In the genomic region with DNA sequence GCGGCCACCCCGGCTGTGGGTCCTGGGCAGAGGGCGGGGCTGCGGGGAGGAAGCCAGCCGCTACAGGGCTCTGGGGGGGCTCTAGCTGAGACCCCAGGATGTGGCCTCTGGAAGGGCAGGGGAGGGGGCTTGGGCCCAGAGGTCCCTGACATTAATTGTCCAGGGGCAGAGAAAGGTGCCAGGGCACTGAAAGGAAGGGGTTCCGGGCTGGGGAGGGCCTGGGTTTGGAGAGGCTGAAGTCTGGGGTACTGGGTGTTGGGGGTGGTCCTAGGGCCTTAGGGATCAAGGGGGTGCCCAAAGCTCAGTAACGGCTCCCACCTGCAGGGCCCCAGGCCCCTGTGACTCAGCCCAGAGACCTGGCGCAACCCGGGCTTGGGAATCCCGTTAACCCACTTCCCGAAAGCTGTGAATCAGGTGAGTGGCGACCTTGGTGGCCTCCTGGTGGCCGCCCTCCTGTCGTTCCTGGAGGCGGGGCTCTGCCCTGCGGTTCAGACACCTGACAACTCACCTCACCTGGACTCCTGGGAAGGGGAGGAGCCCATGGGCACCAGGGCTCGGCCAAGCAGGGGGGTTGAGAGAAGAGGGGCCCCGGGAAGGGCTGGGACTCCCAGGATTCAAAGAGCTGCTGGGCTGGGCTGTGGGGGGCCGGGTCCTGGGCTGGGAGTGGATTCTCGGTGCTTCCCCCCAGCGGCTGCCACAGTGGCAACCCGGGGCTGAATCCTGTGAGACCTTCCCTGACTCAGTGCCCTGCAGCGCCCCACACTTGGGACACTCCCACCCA, we compare ENCODE assay signal across 7 cellular contexts. TPM values are rescaled to one million over a fixed set of nuclear protein-coding genes. Genes with fewer than 3 reads are reported as not detected.
A peak's percentile ranks its signal among the peaks of the same experiment; 100 is the strongest.
DNase-seq lines count a peak whose midpoint lies in the region; FAIRE-seq and TF ChIP-seq lines count a peak whose summit lies in the region.
"Had no signal": no experiment of that assay in that cellular context is flagged by ENCODE, and none has a peak within 500 bp of the region (broad histone marks: within the 10 kb centered on the region; RNA-seq: fewer than 3 reads in every experiment).

No MANE protein-coding gene starts in this region.

- H3K79me2 ChIP-seq in keratinocyte (ENCODE audit: control insufficient read depth, insufficient read depth, low read length) = no peaks in the 10 kb centered on the region

- no TSS peak for BruUV-seq in A673 (replicated peaks; lab: Mats Ljungman, UMichigan)

- H3K27me3 ChIP-seq in keratinocyte (ENCODE audit: control insufficient read depth, extremely low read depth, insufficient read depth, low read length) = no peaks in the 10 kb centered on the region
- peaks cover 18% of the 10 kb centered on the region for H3K27me3 ChIP-seq in A673 (replicated peaks; ENCODE audit: insufficient read depth, low read depth, low read length, poor library complexity)
- H3K27me3 ChIP-seq in uterus = peaks cover 0 to 13% of the 10 kb centered on the region in 2 donors

- dilution Hi-C loops in keratinocyte (cut with MboI; ENCODE audit: extremely low pct_ligation_motif_present, low sequenced_read_pairs) = no loop called here

- no peaks in the 10 kb centered on the region for H3K9me1 ChIP-seq in keratinocyte (ENCODE audit: control insufficient read depth, extremely low read depth, insufficient read depth, low read length)

- peak overlapping the region; percentile 39 to 68 (median 53) for H3K4me3 ChIP-seq in keratinocyte (ENCODE audit: control insufficient read depth in 2 of 3, extremely low read depth in 1 of 3, insufficient read depth in 2 of 3, low read depth in 1 of 3, low read length in 3 of 3)
- H3K4me3 ChIP-seq in A673 (ENCODE audit: low read depth, low read length, poor library complexity, severe bottlenecking) = no peak overlapping the region
- H3K4me3 ChIP-seq in uterus = no peak overlapping the region

- DNase-seq in COLO668 (lab: John Stamatoyannopoulos, UW; ENCODE audit: unreplicated experiment) = peak; percentile 84
- peak; percentile 21 for DNase-seq in NCI-H2171 treated with DMSO at 0.1 percent for 48 hours (lab: John Stamatoyannopoulos, UW)
- no peak for DNase-seq in keratinocyte (ENCODE audit: low read depth, low spot score)
- no peak for DNase-seq in A673 (ENCODE audit: low spot score)
- DNase-seq in uterus = no peak
- no peak for DNase-seq in retina
- DNase-seq: dermis blood vessel endothelial cell had no signal

- intact Hi-C loops in A673 (cut with micrococcal nuclease; ENCODE audit: unreplicated experiment) = no loop called here
- intact Hi-C loops in uterus (cut with DNase I; ENCODE audit: low total_unique reads) = no loop called here

- H3K9ac ChIP-seq in keratinocyte (ENCODE audit: control insufficient read depth, extremely low read depth, insufficient read depth, low read length) = peak overlapping the region; percentile 62

- H3K9me3 ChIP-seq in keratinocyte (ENCODE audit: control insufficient read depth, low read depth, low read length) (no peaks in the 10 kb centered on the region), A673 (ENCODE audit: low read depth, low read length, poor library complexity, severe bottlenecking) (no peaks in the 10 kb centered on the region), uterus (no peaks in the 10 kb centered on the region)

- H3K27ac ChIP-seq in keratinocyte (ENCODE audit: control insufficient read depth, insufficient read depth, low read length) (peak overlapping the region; percentile 47), A673 (ENCODE audit: low read depth, low read length, poor library complexity, severe bottlenecking) (no peak overlapping the region), uterus (no peak overlapping the region)

- H3K36me3 ChIP-seq in keratinocyte (ENCODE audit: control insufficient read depth in 2 of 2, extremely low read depth in 1 of 2, insufficient read depth in 2 of 2, low read length in 2 of 2) (peaks cover 0 to 3% of the 10 kb centered on the region in 2 experiments), A673 (ENCODE audit: insufficient read depth, low read length, poor library complexity, severe bottlenecking) (no peaks in the 10 kb centered on the region), uterus (no peaks in the 10 kb centered on the region)

- H3K4me1 ChIP-seq in keratinocyte (ENCODE audit: control insufficient read depth, extremely low read depth, insufficient read depth, low read length) (peaks cover 20% of the 10 kb centered on the region), A673 (ENCODE audit: insufficient read depth, low read length, poor library complexity, severe bottlenecking) (no peaks in the 10 kb centered on the region), uterus (no peaks in the 10 kb centered on the region)

- no peaks in the 10 kb centered on the region for H4K20me1 ChIP-seq in keratinocyte (ENCODE audit: control insufficient read depth, extremely low read depth, insufficient read depth, low read length)

- H2AFZ ChIP-seq in keratinocyte (ENCODE audit: control insufficient read depth, low read length) = no peak overlapping the region

- TF ChIP-seq CTCF in keratinocyte (optimal IDR thresholded peaks at IDR 0.05 in 1 of 3, IDR thresholded peaks at IDR 0.05 in 1 of 3, conservative IDR thresholded peaks at IDR 0.05 in 1 of 3; ENCODE audit: extremely low read depth in 1 of 3, insufficient read depth in 2 of 3, low read length in 3 of 3) = peak in 2 of 3 experiments; percentile 9 to 37
- TF ChIP-seq CTCF in A673 (conservative IDR thresholded peaks at IDR 0.05; ENCODE audit: low read depth, low read length) = no peak
- TF ChIP-seq CTCF in uterus (IDR thresholded peaks at IDR 0.05) = no peak

- FAIRE-seq in keratinocyte (lab: Jason Lieb, UNC) = peak; percentile 59

- POLR2A ChIA-PET in A673 (lab: Charles Lee; ENCODE audit: low non-redundant PET) = no interaction called here

- H3K4me2 ChIP-seq in keratinocyte (ENCODE audit: control insufficient read depth, extremely low read depth, insufficient read depth, low read depth, low read length) = peak overlapping the region; percentile 78

- CTCF ChIA-PET in A673 (lab: Charles Lee) = no interaction called here

- no peak for TF ChIP-seq POLR2A in uterus (IDR thresholded peaks at IDR 0.05)

RNA-seq across cellular contexts. Expression of a gene that starts 0.5 kb away (rescaled TPM):
- 2.2 to 3.7 TPM (median 3.5 TPM) in 3 replicates for polyA plus RNA-seq in keratinocyte
- 3.5 TPM for polyA plus RNA-seq in keratinocyte (2011; ENCODE audit: low read depth)
- 1.3 and 1.4 TPM in 2 replicates for polyA plus RNA-seq in keratinocyte (2011; cell fraction: cytosol; rRNA removed)
- 9.6 and 13.1 TPM in 2 replicates for polyA plus RNA-seq in keratinocyte (2011; cell fraction: nucleus; rRNA removed)
- 4.2 and 18.5 TPM in 2 replicates for polyA plus RNA-seq in keratinocyte (2012; ENCODE audit: low replicate concordance)
- polyA minus RNA-seq in keratinocyte = 0.80 to 2.3 TPM (median 2.1 TPM) in 3 replicates
- polyA minus RNA-seq in keratinocyte (2011; cell fraction: cytosol; rRNA and poly(A)+ RNA removed) = not detected
- 5.1 and 5.9 TPM in 2 replicates for polyA minus RNA-seq in keratinocyte (2011; cell fraction: nucleus; rRNA and poly(A)+ RNA removed)
- total RNA-seq in A673 (2021) = not detected in 2 replicates
- 1 to 10 TPM in 1 of 4 donors, under 1 TPM in 1, not detected in 2; 0.46 to 2.4 TPM for total RNA-seq in uterus
- total RNA-seq: dermis blood vessel endothelial cell had no signal

RNA-seq across cellular contexts. Expression of a gene that starts 24.6 kb away (rescaled TPM):
- polyA plus RNA-seq in keratinocyte = 10.1 to 20.7 TPM (median 13.6 TPM) in 3 replicates
- 1.7 TPM for polyA plus RNA-seq in keratinocyte (2011; ENCODE audit: low read depth)
- polyA plus RNA-seq in keratinocyte (2011; cell fraction: cytosol; rRNA removed) = 10.2 and 31.3 TPM in 2 replicates
- 8.5 and 12.8 TPM in 2 replicates for polyA plus RNA-seq in keratinocyte (2011; cell fraction: nucleus; rRNA removed)
- 11.4 and 22.6 TPM in 2 replicates for polyA plus RNA-seq in keratinocyte (2012; ENCODE audit: low replicate concordance)
- polyA minus RNA-seq in keratinocyte = 2.9 to 3.4 TPM (median 3.1 TPM) in 3 replicates
- 23.4 TPM for polyA minus RNA-seq in keratinocyte (2011; cell fraction: cytosol; rRNA and poly(A)+ RNA removed)
- 4.5 and 5.5 TPM in 2 replicates for polyA minus RNA-seq in keratinocyte (2011; cell fraction: nucleus; rRNA and poly(A)+ RNA removed)
- total RNA-seq in A673 (2021) (23.9 and 28.5 TPM in 2 replicates), uterus (100 to 1,000 TPM in 1 of 4 donors, 10 to 100 TPM in 3; 27.9 to 223 (median 40.9) TPM)

RNA-seq across cellular contexts. Expression of a gene that starts 28.3 kb away (rescaled TPM):
- polyA plus RNA-seq in keratinocyte = 1.7 to 2.6 TPM (median 2.1 TPM) in 3 replicates
- polyA plus RNA-seq in keratinocyte (2011; ENCODE audit: low read depth) = not detected
- 1.9 and 2.8 TPM in 2 replicates for polyA plus RNA-seq in keratinocyte (2011; cell fraction: cytosol; rRNA removed)
- polyA plus RNA-seq in keratinocyte (2011; cell fraction: nucleus; rRNA removed) = 1.2 and 1.5 TPM in 2 replicates
- polyA plus RNA-seq in keratinocyte (2012; ENCODE audit: low replicate concordance) = 1.8 and 3.4 TPM in 2 replicates
- 0.96 to 1.6 TPM in 2 of 3 replicates, not detected in the other for polyA minus RNA-seq in keratinocyte
- polyA minus RNA-seq in keratinocyte (2011; cell fraction: cytosol; rRNA and poly(A)+ RNA removed) = 3.5 TPM
- polyA minus RNA-seq in keratinocyte (2011; cell fraction: nucleus; rRNA and poly(A)+ RNA removed) = 0.74 and 1.5 TPM in 2 replicates
- not detected in 2 replicates for total RNA-seq in A673 (2021)
- total RNA-seq in uterus = 10 to 100 TPM in 1 of 4 donors, 1 to 10 TPM in 1, not detected in 2; 1.3 to 15.9 TPM

RNA-seq across cellular contexts. Expression of a gene that starts 41.4 kb away (rescaled TPM):
- 0.52 to 1.0 TPM (median 0.99 TPM) in 3 replicates for polyA plus RNA-seq in keratinocyte
- not detected for polyA plus RNA-seq in keratinocyte (2011; ENCODE audit: low read depth)
- polyA plus RNA-seq in keratinocyte (2011; cell fraction: cytosol; rRNA removed) = 0.84 and 1.3 TPM in 2 replicates
- 2.1 and 3.0 TPM in 2 replicates for polyA plus RNA-seq in keratinocyte (2011; cell fraction: nucleus; rRNA removed)
- polyA plus RNA-seq in keratinocyte (2012; ENCODE audit: low replicate concordance) = 0.66 and 1.7 TPM in 2 replicates
- polyA minus RNA-seq in keratinocyte = 1.5 to 3.2 TPM in 2 of 3 replicates, not detected in the other
- 4.6 TPM for polyA minus RNA-seq in keratinocyte (2011; cell fraction: cytosol; rRNA and poly(A)+ RNA removed)
- polyA minus RNA-seq in keratinocyte (2011; cell fraction: nucleus; rRNA and poly(A)+ RNA removed) = 1.3 and 1.7 TPM in 2 replicates
- total RNA-seq in A673 (2021) = not detected in 2 replicates
- not detected for total RNA-seq in uterus

RNA-seq across cellular contexts. Expression of a gene that starts 53.3 kb away (rescaled TPM):
- 16.2 to 21.7 TPM (median 20.2 TPM) in 3 replicates for polyA plus RNA-seq in keratinocyte
- 6.3 TPM for polyA plus RNA-seq in keratinocyte (2011; ENCODE audit: low read depth)
- 13.4 and 25.0 TPM in 2 replicates for polyA plus RNA-seq in keratinocyte (2011; cell fraction: cytosol; rRNA removed)
- polyA plus RNA-seq in keratinocyte (2011; cell fraction: nucleus; rRNA removed) = 50.5 and 68.5 TPM in 2 replicates
- polyA plus RNA-seq in keratinocyte (2012; ENCODE audit: low replicate concordance) = 26.3 and 27.0 TPM in 2 replicates
- polyA minus RNA-seq in keratinocyte = 12.1 to 32.5 TPM (median 17.2 TPM) in 3 replicates
- 50.5 TPM for polyA minus RNA-seq in keratinocyte (2011; cell fraction: cytosol; rRNA and poly(A)+ RNA removed)
- 27.9 and 30.1 TPM in 2 replicates for polyA minus RNA-seq in keratinocyte (2011; cell fraction: nucleus; rRNA and poly(A)+ RNA removed)
- total RNA-seq in A673 (2021) (46.8 and 47.0 TPM in 2 replicates), uterus (10 to 100 TPM; 11.5 to 62.3 (median 27.2) TPM)

Comparison
In these comparisons a context has a peak if more than half of its experiments do, and no peak if none do; other contexts are left out.
1. DNase-seq: peak in COLO668 (single experiment) and NCI-H2171 treated with DMSO at 0.1 percent for 48 hours (single experiment); none in keratinocyte (single experiment), A673 (single experiment), uterus (0 of 2) and retina (single experiment).
2. H3K4me3 ChIP-seq: peak in keratinocyte (3 of 3); none in A673 (single experiment) and uterus (0 of 2).
3. CTCF ChIP-seq: peak in keratinocyte (2 of 3); none in A673 (single experiment) and uterus (0 of 4).